Comparison of ENCODE assay signal across 9 cellular contexts in the genomic region with DNA sequence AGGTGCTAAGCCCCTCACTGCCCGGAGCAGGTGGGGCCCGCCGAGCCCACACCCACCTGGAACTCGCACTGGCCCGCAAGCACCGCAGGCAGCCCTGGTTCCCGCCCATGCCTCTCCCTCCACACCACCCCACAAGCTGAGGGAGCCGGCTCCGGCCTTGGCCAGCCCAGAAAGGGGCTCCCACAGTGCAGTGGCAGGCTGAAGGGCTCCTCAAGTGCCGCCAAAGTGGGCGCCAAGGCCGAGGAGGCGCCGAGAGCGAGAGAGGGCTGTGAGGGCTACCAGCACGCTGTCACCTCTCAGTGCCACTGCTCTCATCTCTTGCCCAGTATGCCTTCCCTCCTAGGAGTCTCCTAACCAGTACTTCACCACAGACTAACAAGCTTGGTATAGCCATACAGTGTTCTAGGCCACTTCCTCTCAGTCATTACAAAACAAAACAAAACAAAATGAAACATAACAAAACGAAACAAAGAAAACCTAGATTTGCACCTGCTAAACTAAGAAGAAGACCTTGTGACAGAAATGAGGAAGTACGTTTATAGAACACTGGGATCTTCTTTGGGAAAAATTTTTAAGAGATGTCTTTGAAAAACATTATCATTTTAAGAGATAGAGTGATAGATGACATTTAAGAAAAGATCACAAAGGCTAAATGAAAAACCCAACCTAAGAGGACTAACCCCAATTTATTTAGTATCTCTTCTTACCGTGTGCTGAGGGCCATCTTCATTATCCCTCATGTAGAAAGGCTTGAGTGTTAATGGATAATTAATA. TPM values are rescaled to one million over a fixed set of nuclear protein-coding genes. Genes with fewer than 3 reads are reported as not detected.
DNase-seq lines count a peak whose midpoint lies in the region; ATAC-seq and TF ChIP-seq lines count a peak whose summit lies in the region.
"Had no signal": no experiment of that assay in that cellular context is flagged by ENCODE, and none has a peak within 500 bp of the region (broad histone marks: within the 10 kb centered on the region; RNA-seq: fewer than 3 reads in every experiment).

No MANE protein-coding gene starts in this region.

- peak overlapping the region; percentile 30 to 80 (median 64) for H3K4me3 Mint-ChIP-seq in IgD-negative memory B cell
- H3K4me3 Mint-ChIP-seq: brain had no signal

- H3K27me3 Mint-ChIP-seq in IgD-negative memory B cell: no peaks in the 10 kb centered on the region
- H3K27me3 Mint-ChIP-seq: brain had no signal

- H3K9ac ChIP-seq in colonic mucosa (ENCODE audit: low read depth in 2 of 2, low read length in 2 of 2): peak overlapping the region in 1 of 2 donors; percentile 24

- peak overlapping the region; percentile 78 to 97 (median 89) for H3K27ac Mint-ChIP-seq in IgD-negative memory B cell
- H3K27ac Mint-ChIP-seq: brain had no signal

- TF ChIP-seq CTCF in GM12875 (IDR thresholded peaks at IDR 0.05; ENCODE audit: borderline replicate concordance, insufficient read depth, low read depth, low read length) (no peak), colonic mucosa (IDR thresholded peaks at IDR 0.05) (no peak)

- peaks cover 28 to 42% (median 38%) of the 10 kb centered on the region in 3 donors for H3K4me1 Mint-ChIP-seq in IgD-negative memory B cell

- H3K36me3 Mint-ChIP-seq in IgD-negative memory B cell: peaks cover 4% of the 10 kb centered on the region

- peak; percentile 99 for ATAC-seq in GM21423 (IDR thresholded peaks at IDR 0.05; ENCODE audit: unreplicated experiment)

- DNase-seq in central memory CD4-positive, alpha-beta T cell: peak; percentile 44
- DNase-seq in H4 (ENCODE audit: low spot score) (no peak), NCI-H1105 (lab: John Stamatoyannopoulos, UW) (no peak), AML-193 (lab: John Stamatoyannopoulos, UW) (no peak), colonic mucosa (no peak)

- peak overlapping the region; percentile 11 for H3K4me3 ChIP-seq in GM12875 (ENCODE audit: low read depth, low read length)
- no peak overlapping the region for H3K4me3 ChIP-seq in colonic mucosa

- no peaks in the 10 kb centered on the region for H3K9me3 ChIP-seq in colonic mucosa

- no peaks in the 10 kb centered on the region for H3K36me3 ChIP-seq in colonic mucosa

- intact Hi-C loops in colonic mucosa (cut with DNase I): no loop called here

- H3K27me3 ChIP-seq in colonic mucosa: no peaks in the 10 kb centered on the region

- no peaks in the 10 kb centered on the region for H3K4me1 ChIP-seq in colonic mucosa

- H3K9me3 Mint-ChIP-seq in IgD-negative memory B cell: no peaks in the 10 kb centered on the region
- H3K9me3 Mint-ChIP-seq: brain had no signal

- no peak overlapping the region for H3K27ac ChIP-seq in colonic mucosa

RNA-seq across cellular contexts. Expression of a gene that starts 47.7 kb away (rescaled TPM):
- 4.2 TPM for polyA plus RNA-seq in IgD-negative memory B cell
- 0.70 and 1.0 TPM in 2 replicates for total RNA-seq in H4 (2014; rRNA removed; shearing (Covaris generic))
- total RNA-seq in colonic mucosa: 10 to 100 TPM; 20.0 to 21.1 TPM

Comparison
In these comparisons a context has a peak if more than half of its experiments do, and no peak if none do; other contexts are left out.
1. RNA of a gene that starts 47.7 kb away (total RNA-seq): 20.0 to 21.1 TPM in colonic mucosa; 0.70 to 1.0 TPM in H4; every median in the first group is over 10 times any median in the second.